In genomic region chr10:123994417-123995081, GRCh38 we compare ENCODE assay signal across 8 cellular contexts.
DNase-seq lines count a peak whose midpoint lies in the region; ATAC-seq and TF ChIP-seq lines count a peak whose summit lies in the region.

No MANE protein-coding gene starts in this region.

- peaks cover 37% of the 10 kb centered on the region for H3K4me1 ChIP-seq in lower lobe of right lung

- no peak overlapping the region for H3K27ac Mint-ChIP-seq in activated CD4-positive, alpha-beta memory T cell treated with anti-CD3 and anti-CD28 coated beads, Interleukin-2, amount 10 ng/mL, durations not matched to agents 7 days and 5 days

- no peaks in the 10 kb centered on the region for H3K36me3 ChIP-seq in lower lobe of right lung

- peak; percentile 91 for DNase-seq in Daoy (ENCODE audit: low read depth)
- DNase-seq in NCI-H345 treated with DMSO at 0.1 percent for 48 hours (lab: John Stamatoyannopoulos, UW; ENCODE audit: unreplicated experiment): peak; percentile 29
- peak; percentile 80 for DNase-seq in activated CD4-positive, alpha-beta memory T cell treated with anti-CD3 and anti-CD28 coated beads, Interleukin-2, amount 10 ng/mL, durations not matched to agents 7 days and 5 days
- peak; percentile 95 for DNase-seq in ecto neural progenitor cell (ENCODE audit: low spot score)
- DNase-seq in lower lobe of right lung: peak; percentile 91
- DNase-seq in stimulated activated CD4-positive, alpha-beta T cell treated with anti-CD3 and anti-CD28 coated beads, Interleukin-4, amount 100 ng/mL, for 48 hours (ENCODE audit: low read depth in 2 of 2): peak; percentile 69 to 85

- POLR2A ChIA-PET in activated CD4-positive, alpha-beta memory T cell treated with anti-CD3 and anti-CD28 coated beads, Interleukin-2, amount 10 ng/mL, durations not matched to agents 7 days and 5 days (lab: Charles Lee): interaction anchor here (1.4 kb wide), 1 partner anchor 395 kb away, joined by 5 read pairs; no protein-coding TSS in a partner anchor

- no peaks in the 10 kb centered on the region for H3K36me3 Mint-ChIP-seq in activated CD4-positive, alpha-beta memory T cell treated with anti-CD3 and anti-CD28 coated beads, Interleukin-2, amount 10 ng/mL, durations not matched to agents 7 days and 5 days (ENCODE audit: low read depth)

- TF ChIP-seq CTCF in lower lobe of right lung (IDR thresholded peaks at IDR 0.05): peak; percentile 100

- no peak overlapping the region for H3K27ac ChIP-seq in lower lobe of right lung

- peaks cover 54% of the 10 kb centered on the region for H3K27me3 ChIP-seq in lower lobe of right lung (ENCODE audit: low read depth)

- no peaks in the 10 kb centered on the region for H3K9me3 Mint-ChIP-seq in activated CD4-positive, alpha-beta memory T cell treated with anti-CD3 and anti-CD28 coated beads, Interleukin-2, amount 10 ng/mL, durations not matched to agents 7 days and 5 days

- peak overlapping the region; percentile 33 for H3K4me3 ChIP-seq in lower lobe of right lung

- no peaks in the 10 kb centered on the region for H3K9me3 ChIP-seq in lower lobe of right lung

- no peak overlapping the region for H3K4me3 Mint-ChIP-seq in activated CD4-positive, alpha-beta memory T cell treated with anti-CD3 and anti-CD28 coated beads, Interleukin-2, amount 10 ng/mL, durations not matched to agents 7 days and 5 days

- H3K4me1 Mint-ChIP-seq in activated CD4-positive, alpha-beta memory T cell treated with anti-CD3 and anti-CD28 coated beads, Interleukin-2, amount 10 ng/mL, durations not matched to agents 7 days and 5 days: no peaks in the 10 kb centered on the region

- intact Hi-C loops in lower lobe of right lung (cut with DNase I): loop anchor here (5.0 kb wide), 1 partner anchor 393 kb away; no protein-coding TSS in a partner anchor

- peaks cover 51% of the 10 kb centered on the region for H3K27me3 Mint-ChIP-seq in activated CD4-positive, alpha-beta memory T cell treated with anti-CD3 and anti-CD28 coated beads, Interleukin-2, amount 10 ng/mL, durations not matched to agents 7 days and 5 days

- CTCF ChIA-PET in activated CD4-positive, alpha-beta memory T cell treated with anti-CD3 and anti-CD28 coated beads, Interleukin-2, amount 10 ng/mL, durations not matched to agents 7 days and 5 days (lab: Charles Lee): interaction anchor here (0.5 to 7.2 kb wide), 34 partner anchors 9 to 467 kb away, joined by 3 to 164 read pairs (median 3); partner anchors contain the start of gene LHPP

- ATAC-seq in HG02973 (IDR thresholded peaks at IDR 0.05; ENCODE audit: unreplicated experiment) (peak; percentile 53), lower lobe of right lung (peak; percentile 87 to 91), HG03439 (IDR thresholded peaks at IDR 0.05; ENCODE audit: unreplicated experiment) (no peak)

Comparison
In these comparisons a context has a peak if more than half of its experiments do, and no peak if none do; other contexts are left out.
1. DNase-seq: peak in every context shown above with its lines; median percentile 95 in ecto neural progenitor cell; 91 in Daoy; 91 in lower lobe of right lung; 80 in activated CD4-positive, alpha-beta memory T cell treated with anti-CD3 and anti-CD28 coated beads, Interleukin-2, amount 10 ng/mL, durations not matched to agents 7 days and 5 days; 77 in stimulated activated CD4-positive, alpha-beta T cell treated with anti-CD3 and anti-CD28 coated beads, Interleukin-4, amount 100 ng/mL, for 48 hours; 29 in NCI-H345 treated with DMSO at 0.1 percent for 48 hours.